1 cellular context compared by ENCODE assay signal in genomic region chr5:123719004-123719403, GRCh38.
A peak's percentile ranks its signal among the peaks of the same experiment; 100 is the strongest.
TF ChIP-seq lines count a peak whose summit lies in the region.

No MANE protein-coding gene starts in this region.

TF ChIP-seq in SK-N-SH, 30 proteins besides CTCF, POLR2A, EP300 and RAD21 (continued from another document):
- no peak for TF ChIP-seq REST (IDR thresholded peaks at IDR 0.05; ENCODE audit: low read depth, low read length)
- TF ChIP-seq, protein P1, sequence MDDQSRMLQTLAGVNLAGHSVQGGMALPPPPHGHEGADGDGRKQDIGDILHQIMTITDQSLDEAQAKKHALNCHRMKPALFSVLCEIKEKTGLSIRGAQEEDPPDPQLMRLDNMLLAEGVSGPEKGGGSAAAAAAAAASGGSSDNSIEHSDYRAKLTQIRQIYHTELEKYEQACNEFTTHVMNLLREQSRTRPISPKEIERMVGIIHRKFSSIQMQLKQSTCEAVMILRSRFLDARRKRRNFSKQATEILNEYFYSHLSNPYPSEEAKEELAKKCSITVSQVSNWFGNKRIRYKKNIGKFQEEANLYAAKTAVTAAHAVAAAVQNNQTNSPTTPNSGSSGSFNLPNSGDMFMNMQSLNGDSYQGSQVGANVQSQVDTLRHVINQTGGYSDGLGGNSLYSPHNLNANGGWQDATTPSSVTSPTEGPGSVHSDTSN (IDR thresholded peaks at IDR 0.05) = peak; percentile 15; the same call in 1 of the 2 replicates
